ENCODE assay signal across 8 cellular contexts in the genomic region with DNA sequence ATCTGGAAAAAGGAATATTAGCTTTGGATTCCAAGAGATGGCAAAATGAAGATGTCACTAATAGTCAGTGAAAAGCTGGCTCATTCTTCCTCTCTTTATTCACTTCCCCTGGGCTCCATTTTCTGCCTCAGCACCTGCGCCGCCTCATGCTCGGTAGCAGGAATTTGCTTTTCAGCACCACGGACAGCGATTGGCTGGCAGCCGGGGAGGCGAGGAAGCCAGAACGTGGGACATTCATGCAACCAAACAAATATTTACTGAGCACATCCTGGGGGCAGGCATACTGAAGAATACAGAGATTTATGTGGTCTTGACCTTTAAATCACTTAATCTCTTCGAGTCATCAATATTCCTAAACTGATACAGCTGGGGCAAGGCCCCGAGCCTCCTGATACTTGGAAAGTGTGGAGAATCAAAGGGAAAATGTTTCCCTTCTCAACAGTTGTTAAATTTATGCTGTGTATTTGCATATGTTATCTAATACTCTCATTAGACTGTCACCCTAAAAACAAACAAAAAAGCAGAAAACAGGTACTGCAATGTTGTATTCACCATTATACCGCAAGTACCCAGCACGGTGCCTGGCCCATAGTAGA. TPM values are rescaled to one million over a fixed set of nuclear protein-coding genes. Genes with fewer than 3 reads are reported as not detected.
A peak's percentile ranks its signal among the peaks of the same experiment; 100 is the strongest.
DNase-seq lines count a peak whose midpoint lies in the region; ATAC-seq and TF ChIP-seq lines count a peak whose summit lies in the region.

No MANE protein-coding gene starts in this region.

- no peaks in the 10 kb centered on the region for H3K36me3 Mint-ChIP-seq in activated CD8-positive, alpha-beta memory T cell treated with anti-CD3 and anti-CD28 coated beads, Interleukin-2, amount 10 ng/mL, durations not matched to agents 7 days and 5 days
- no peaks in the 10 kb centered on the region for H3K36me3 Mint-ChIP-seq in naive thymus-derived CD8-positive, alpha-beta T cell

- DNase-seq in GM10248 (ENCODE audit: extremely low spot score) (peak; percentile 61), NCI-H460 (ENCODE audit: extremely low read depth, low read depth) (peak; percentile 65), epidermal melanocyte (ENCODE audit: insufficient read length, low spot score) (peak; percentile 33), substantia nigra (lab: John Stamatoyannopoulos, UW) (peak in 38 of 49 donors; percentile 4 to 73 (median 32)), cortex of kidney (lab: John Stamatoyannopoulos, UW) (no peak)
- DNase-seq in activated CD8-positive, alpha-beta memory T cell treated with anti-CD3 and anti-CD28 coated beads, Interleukin-2, amount 10 ng/mL, durations not matched to agents 7 days and 5 days: peak; percentile 72
- peak; percentile 15 to 73 (median 54) for DNase-seq in naive thymus-derived CD8-positive, alpha-beta T cell

- H3K4me3 Mint-ChIP-seq in activated CD8-positive, alpha-beta memory T cell treated with anti-CD3 and anti-CD28 coated beads, Interleukin-2, amount 10 ng/mL, durations not matched to agents 7 days and 5 days: no peak overlapping the region
- no peak overlapping the region for H3K4me3 Mint-ChIP-seq in naive thymus-derived CD8-positive, alpha-beta T cell

- POLR2A ChIA-PET in GM10248 (lab: Yijun Ruan, JAX): no interaction called here
- POLR2A ChIA-PET in naive thymus-derived CD8-positive, alpha-beta T cell (lab: Charles Lee): no interaction called here

- H3K4me1 Mint-ChIP-seq in activated CD8-positive, alpha-beta memory T cell treated with anti-CD3 and anti-CD28 coated beads, Interleukin-2, amount 10 ng/mL, durations not matched to agents 7 days and 5 days: no peaks in the 10 kb centered on the region
- no peaks in the 10 kb centered on the region for H3K4me1 Mint-ChIP-seq in naive thymus-derived CD8-positive, alpha-beta T cell

- CTCF ChIA-PET in GM10248 (lab: Yijun Ruan, JAX): interaction anchor here (0.7 to 7.0 kb wide), 15 partner anchors 9 to 202 kb away, joined by 3 to 56 read pairs (median 4); a partner anchor contains a TSS
- CTCF ChIA-PET in activated CD8-positive, alpha-beta memory T cell treated with anti-CD3 and anti-CD28 coated beads, Interleukin-2, amount 10 ng/mL, durations not matched to agents 7 days and 5 days (lab: Charles Lee): interaction anchor here (0.9 to 5.1 kb wide), 8 partner anchors 13 to 201 kb away, joined by 3 to 62 read pairs (median 4); no protein-coding TSS in a partner anchor

- H3K27me3 Mint-ChIP-seq in activated CD8-positive, alpha-beta memory T cell treated with anti-CD3 and anti-CD28 coated beads, Interleukin-2, amount 10 ng/mL, durations not matched to agents 7 days and 5 days: peaks cover 6% of the 10 kb centered on the region
- H3K27me3 Mint-ChIP-seq in naive thymus-derived CD8-positive, alpha-beta T cell: peaks cover 25 to 46% (median 33%) of the 10 kb centered on the region in 5 donors

- ATAC-seq in activated CD8-positive, alpha-beta memory T cell treated with anti-CD3 and anti-CD28 coated beads, Interleukin-2, amount 10 ng/mL, durations not matched to agents 7 days and 5 days: peak; percentile 33
- no peak for ATAC-seq in naive thymus-derived CD8-positive, alpha-beta T cell
- no peak for ATAC-seq in GM21723 (IDR thresholded peaks at IDR 0.05; ENCODE audit: unreplicated experiment)

- H3K27ac ChIP-seq in substantia nigra (ENCODE audit: low read depth, low read length, poor library complexity, severe bottlenecking): no peak overlapping the region

- no peak for TF ChIP-seq CTCF in GM10248 (IDR thresholded peaks at IDR 0.05; ENCODE audit: control extremely low read depth, extremely low read depth, low read depth, missing control alignments)

- H3K27ac Mint-ChIP-seq in activated CD8-positive, alpha-beta memory T cell treated with anti-CD3 and anti-CD28 coated beads, Interleukin-2, amount 10 ng/mL, durations not matched to agents 7 days and 5 days: no peak overlapping the region
- no peak overlapping the region for H3K27ac Mint-ChIP-seq in naive thymus-derived CD8-positive, alpha-beta T cell

- H3K9me3 Mint-ChIP-seq in activated CD8-positive, alpha-beta memory T cell treated with anti-CD3 and anti-CD28 coated beads, Interleukin-2, amount 10 ng/mL, durations not matched to agents 7 days and 5 days (ENCODE audit: low read depth): no peaks in the 10 kb centered on the region
- peaks cover 0 to 5% (median 0%) of the 10 kb centered on the region in 9 donors for H3K9me3 Mint-ChIP-seq in naive thymus-derived CD8-positive, alpha-beta T cell

RNA-seq across cellular contexts. Expression of a gene that starts 12.1 kb away (rescaled TPM):
- total RNA-seq in NCI-H460 (2014; rRNA removed; shearing (Covaris generic)): not detected in 2 replicates
- polyA plus RNA-seq in NCI-H460 (2014; cell fraction: nucleus; rRNA removed): not detected in 2 replicates
- total RNA-seq in activated CD8-positive, alpha-beta memory T cell treated with anti-CD3 and anti-CD28 coated beads, Interleukin-2, amount 10 ng/mL, durations not matched to agents 7 days and 5 days: not detected
- not detected for total RNA-seq in naive thymus-derived CD8-positive, alpha-beta T cell
- polyA plus RNA-seq in naive thymus-derived CD8-positive, alpha-beta T cell: not detected
